ENCODE assay signal across 2 cellular contexts in genomic region chr1:17466359-17466758, GRCh38.
TF ChIP-seq lines count a peak whose summit lies in the region.

No MANE protein-coding gene starts in this region.

TF ChIP-seq in GM23338, 12 proteins besides CTCF, POLR2A, EP300 and RAD21 (continued from another document):
- TF ChIP-seq ZNF462 (CRISPR knock-in tag; IDR thresholded peaks at IDR 0.05) (no peak), ZNF331 (CRISPR knock-in tag; IDR thresholded peaks at IDR 0.05; ENCODE audit: low read depth) (no peak), NANOG (IDR thresholded peaks at IDR 0.05; ENCODE audit: borderline replicate concordance) (no peak), EZH2phosphoT487 (IDR thresholded peaks at IDR 0.05; ENCODE audit: unreplicated experiment) (no peak), REST (IDR thresholded peaks at IDR 0.05; ENCODE audit: unreplicated experiment) (no peak), EZH2 (IDR thresholded peaks at IDR 0.05; ENCODE audit: low read depth, unreplicated experiment) (no peak), JUNB (IDR thresholded peaks at IDR 0.05; ENCODE audit: unreplicated experiment) (no peak), CREB1 (CRISPR knock-in tag; IDR thresholded peaks at IDR 0.05; ENCODE audit: low read depth) (no peak)

TF ChIP-seq in WTC11, 78 proteins besides CTCF, POLR2A, EP300 and RAD21 (continued from another document):
- no peak for TF ChIP-seq AR (CRISPR knock-in tag; IDR thresholded peaks at IDR 0.05)
- TF ChIP-seq CDX4 (CRISPR knock-in tag; IDR thresholded peaks at IDR 0.05; ENCODE audit: borderline replicate concordance) = no peak
- no peak for TF ChIP-seq MLX (CRISPR knock-in tag; IDR thresholded peaks at IDR 0.05)
- no peak for TF ChIP-seq ZMAT4 (CRISPR knock-in tag; IDR thresholded peaks at IDR 0.05)
- TF ChIP-seq ZNF512 (CRISPR knock-in tag; IDR thresholded peaks at IDR 0.05; ENCODE audit: borderline replicate concordance) = no peak
